32 cellular contexts compared by ENCODE assay signal in genomic region chr13:49604570-49604969, GRCh38. TPM values are rescaled to one million over a fixed set of nuclear protein-coding genes. Genes with fewer than 3 reads are reported as not detected.
DNase-seq lines count a peak whose midpoint lies in the region; ATAC-seq, FAIRE-seq and TF ChIP-seq lines count a peak whose summit lies in the region.
"Had no signal": no experiment of that assay in that cellular context is flagged by ENCODE, and none has a peak within 500 bp of the region (broad histone marks: within the 10 kb centered on the region; RNA-seq: fewer than 3 reads in every experiment).

No MANE protein-coding gene starts in this region.

- H3K9me3 ChIP-seq in OCI-LY1 (ENCODE audit: low read length) (no peaks in the 10 kb centered on the region), endothelial cell of umbilical vein (replicated peaks; ENCODE audit: control insufficient read depth, insufficient read depth, low read length) (no peaks in the 10 kb centered on the region), smooth muscle cell (replicated peaks; ENCODE audit: low read depth) (no peaks in the 10 kb centered on the region)
- H3K9me3 ChIP-seq: gastroesophageal sphincter, sigmoid colon, SK-N-SH had no signal

- H3K4me1 ChIP-seq in OCI-LY1 (ENCODE audit: insufficient read depth, low read length, severe bottlenecking) (peaks cover 45% of the 10 kb centered on the region), endothelial cell of umbilical vein (ENCODE audit: control insufficient read depth, extremely low read depth, insufficient read depth, low read length) (no peaks in the 10 kb centered on the region), smooth muscle cell (ENCODE audit: low read depth) (no peaks in the 10 kb centered on the region)
- H3K4me1 ChIP-seq: sigmoid colon had no signal

- TF ChIP-seq CTCF in OCI-LY1 (IDR thresholded peaks at IDR 0.05; ENCODE audit: low read length): no peak
- TF ChIP-seq CTCF in endothelial cell of umbilical vein (IDR thresholded peaks at IDR 0.05; ENCODE audit: extremely low read depth in 1 of 2, insufficient read depth in 1 of 2, low read depth in 1 of 2, low read length in 2 of 2): no peak
- TF ChIP-seq CTCF in smooth muscle cell (IDR thresholded peaks at IDR 0.05; ENCODE audit: borderline replicate concordance, insufficient read depth, poor library complexity, severe bottlenecking): no peak

- no peaks in the 10 kb centered on the region for H3K36me3 ChIP-seq in OCI-LY1 (ENCODE audit: insufficient read depth, low read length)
- no peaks in the 10 kb centered on the region for H3K36me3 ChIP-seq in endothelial cell of umbilical vein (ENCODE audit: control insufficient read depth in 2 of 2, extremely low read depth in 1 of 2, insufficient read depth in 2 of 2, low read length in 2 of 2)
- no peaks in the 10 kb centered on the region for H3K36me3 ChIP-seq in smooth muscle cell (ENCODE audit: low read depth)
- H3K36me3 ChIP-seq: cardiac muscle cell, gastroesophageal sphincter, sigmoid colon, WERI-Rb-1 had no signal

- no peaks in the 10 kb centered on the region for H3K9me2 ChIP-seq in OCI-LY1 (ENCODE audit: low read depth, low read length)
- H3K9me2 ChIP-seq: SK-N-SH had no signal

- peak overlapping the region; percentile 80 for H3K27ac ChIP-seq in OCI-LY1 (ENCODE audit: low read depth, low read length, poor library complexity, severe bottlenecking)
- H3K27ac ChIP-seq in endothelial cell of umbilical vein (ENCODE audit: insufficient read depth, low read depth, low read length): no peak overlapping the region
- H3K27ac ChIP-seq in smooth muscle cell (ENCODE audit: low read depth): no peak overlapping the region
- H3K27ac ChIP-seq: 22Rv1, cardiac muscle cell, coronary artery, gastroesophageal sphincter, RWPE1, sigmoid colon, WERI-Rb-1 had no signal

- H3K79me2 ChIP-seq in OCI-LY1 (ENCODE audit: insufficient read depth, low read length) (no peaks in the 10 kb centered on the region), endothelial cell of umbilical vein (ENCODE audit: control insufficient read depth, insufficient read depth, low read length) (no peaks in the 10 kb centered on the region), smooth muscle cell (ENCODE audit: low read depth) (no peaks in the 10 kb centered on the region)

- intact Hi-C loops in endothelial cell of umbilical vein (cut with micrococcal nuclease): no loop called here

- H3K9ac ChIP-seq in OCI-LY1 (ENCODE audit: low read length) (peak overlapping the region; percentile 8; the same call in 1 of the 2 replicates), endothelial cell of umbilical vein (replicated peaks; ENCODE audit: extremely low read depth, insufficient read depth, low read length) (no peak overlapping the region), smooth muscle cell (ENCODE audit: low read depth) (no peak overlapping the region)
- H3K9ac ChIP-seq: SK-N-SH had no signal

- no peaks in the 10 kb centered on the region for H3K9me1 ChIP-seq in endothelial cell of umbilical vein (replicated peaks; ENCODE audit: control insufficient read depth, extremely low read depth, insufficient read depth, low read length)

- dilution Hi-C loops in endothelial cell of umbilical vein (cut with MboI; ENCODE audit: extremely low pct_ligation_motif_present, low sequenced_read_pairs): no loop called here

- ATAC-seq in HG03342 (IDR thresholded peaks at IDR 0.05; ENCODE audit: unreplicated experiment) (no peak), GM21526 (IDR thresholded peaks at IDR 0.05; ENCODE audit: low FRiP score, unreplicated experiment) (no peak)
- ATAC-seq: activated CD8-positive, alpha-beta memory T cell treated with anti-CD3 and anti-CD28 coated beads, Interleukin-2, amount 10 ng/mL, durations not matched to agents 7 days and 5 days; gastroesophageal sphincter; natural killer cell treated with Interleukin-12 subunit alpha and Interleukin-12 subunit beta and Interleukin-15 and Interleukin-18, amount 100 ng/mL, for 72 hours had no signal

- TF ChIP-seq POLR2A in endothelial cell of umbilical vein (IDR thresholded peaks at IDR 0.05; ENCODE audit: low read depth, low read length): no peak

- WGBS in smooth muscle cell (ENCODE audit: low lambda C conversion rate): 85% methylated on average over 5 of the region's 5 CpGs

- no peaks in the 10 kb centered on the region for H3K27me3 ChIP-seq in OCI-LY1 (ENCODE audit: insufficient read depth, low read length)
- H3K27me3 ChIP-seq in endothelial cell of umbilical vein (ENCODE audit: control insufficient read depth in 2 of 2, insufficient read depth in 2 of 2, low read length in 2 of 2): no peaks in the 10 kb centered on the region
- H3K27me3 ChIP-seq in smooth muscle cell (ENCODE audit: low read depth): no peaks in the 10 kb centered on the region
- H3K27me3 ChIP-seq: cardiac muscle cell, gastroesophageal sphincter, sigmoid colon had no signal

- peak; percentile 6 for DNase-seq in DMS53 (lab: John Stamatoyannopoulos, UW)
- DNase-seq in DMS53 treated with DMSO at 0.1 percent for 48 hours (lab: John Stamatoyannopoulos, UW; ENCODE audit: unreplicated experiment): no peak
- no peak for DNase-seq in endothelial cell of umbilical vein (ENCODE audit: low read depth, low spot score)
- no peak for DNase-seq in smooth muscle cell (lab: John Stamatoyannopoulos, UW; ENCODE audit: unreplicated experiment)
- no peak for DNase-seq in stimulated activated CD4-positive, alpha-beta T cell treated with anti-CD3 and anti-CD28 coated beads, Interleukin-4, amount 100 ng/mL, for 24 hours
- DNase-seq: activated CD4-positive, alpha-beta T cell treated with anti-CD3 and anti-CD28 coated beads, Interleukin-2, amount 50 U/mL, for 1 hour; activated CD8-positive, alpha-beta memory T cell treated with anti-CD3 and anti-CD28 coated beads, Interleukin-2, amount 10 ng/mL, durations not matched to agents 7 days and 5 days; activated naive CD4-positive, alpha-beta T cell treated with anti-CD3 and anti-CD28 coated beads, Interleukin-2, amount 10 ng/mL, durations not matched to agents 7 days and 5 days; CD8-positive, alpha-beta memory T cell; endodermal cell; GOT3; hypothalamus; islet precursor cell; midbrain; NCI-H1436; NCI-H2107; NCI-H524 treated with DMSO at 0.1 percent for 48 hours; sigmoid colon; SK-N-SH; trophoblast cell; WERI-Rb-1 had no signal

- CTCF ChIA-PET in endothelial cell of umbilical vein (lab: Charles Lee): interaction anchor here (0.8 to 1.8 kb wide), 3 partner anchors 309 to 505 kb away, joined by 3 to 4 read pairs (median 3); no protein-coding TSS in a partner anchor

- H2AFZ ChIP-seq in OCI-LY1 (ENCODE audit: low read length) (peak overlapping the region; percentile 69; the same call in 1 of the 2 replicates), endothelial cell of umbilical vein (ENCODE audit: low read depth, low read length) (peak overlapping the region; percentile 49), smooth muscle cell (ENCODE audit: low read depth) (peak overlapping the region; percentile 24)

- peak overlapping the region; percentile 25 for H3K4me2 ChIP-seq in OCI-LY1 (ENCODE audit: low read length)
- H3K4me2 ChIP-seq in endothelial cell of umbilical vein (ENCODE audit: insufficient read depth, low read length): no peak overlapping the region
- no peak overlapping the region for H3K4me2 ChIP-seq in smooth muscle cell
- H3K4me2 ChIP-seq: SK-N-SH had no signal

- peaks cover 11% of the 10 kb centered on the region; the same call in 1 of the 2 replicates for H3F3A ChIP-seq in OCI-LY1 (ENCODE audit: insufficient read depth, low read length)
- H3F3A ChIP-seq in smooth muscle cell (ENCODE audit: low read depth): no peaks in the 10 kb centered on the region

- POLR2A ChIA-PET in endothelial cell of umbilical vein (lab: Charles Lee): no interaction called here

- no peak for FAIRE-seq in endothelial cell of umbilical vein (lab: Jason Lieb, UNC)
- FAIRE-seq: G401.6 had no signal

- no TSS peak for BruUV-seq in endothelial cell of umbilical vein (replicated peaks; lab: Mats Ljungman, UMichigan)

- peak overlapping the region; percentile 1 for H3K4me3 ChIP-seq in OCI-LY1 (ENCODE audit: low read depth, low read length, poor library complexity, severe bottlenecking)
- H3K4me3 ChIP-seq in endothelial cell of umbilical vein (replicated peaks in 1 of 3; ENCODE audit: insufficient read depth in 1 of 3, low read depth in 1 of 3, low read length in 3 of 3): no peak overlapping the region
- H3K4me3 ChIP-seq in smooth muscle cell: no peak overlapping the region
- H3K4me3 ChIP-seq: cardiac muscle cell, coronary artery, gastroesophageal sphincter, sigmoid colon had no signal

- H4K20me1 ChIP-seq in OCI-LY1 (ENCODE audit: insufficient read depth, low read length) (no peaks in the 10 kb centered on the region), endothelial cell of umbilical vein (replicated peaks; ENCODE audit: control insufficient read depth, extremely low read depth, insufficient read depth, low read length) (no peaks in the 10 kb centered on the region), smooth muscle cell (ENCODE audit: low read depth) (no peaks in the 10 kb centered on the region)

TF ChIP-seq in endothelial cell of umbilical vein, 7 proteins besides CTCF, POLR2A, EP300 and RAD21 (continues in another document):
- TF ChIP-seq FOS (IDR thresholded peaks at IDR 0.05; ENCODE audit: borderline replicate concordance, insufficient read depth, low read length) (no peak), JUN (IDR thresholded peaks at IDR 0.05; ENCODE audit: borderline replicate concordance, insufficient read depth, insufficient read length, low read depth) (no peak)

RNA-seq across cellular contexts. Expression of gene RCBTB1, which starts 19.2 kb away (rescaled TPM):
- total RNA-seq in endothelial cell of umbilical vein: 23.6 and 23.8 TPM in 2 replicates
- polyA plus RNA-seq in endothelial cell of umbilical vein: 9.2 and 12.1 TPM in 2 replicates
- 10.2 and 12.0 TPM in 2 replicates for polyA plus RNA-seq in endothelial cell of umbilical vein (2011; cell fraction: cytosol; rRNA removed)
- 29.3 and 37.0 TPM in 2 replicates for polyA plus RNA-seq in endothelial cell of umbilical vein (2011; cell fraction: nucleus; rRNA removed)
- polyA plus RNA-seq in endothelial cell of umbilical vein (2012): 20.7 and 22.5 TPM in 2 replicates
- 23.2 and 26.1 TPM in 2 replicates for polyA minus RNA-seq in endothelial cell of umbilical vein
- 3.4 TPM for polyA minus RNA-seq in endothelial cell of umbilical vein (2011; cell fraction: cytosol; rRNA and poly(A)+ RNA removed)
- 17.6 TPM in 2 replicates for polyA minus RNA-seq in endothelial cell of umbilical vein (2011; cell fraction: nucleus; rRNA and poly(A)+ RNA removed)
- 26.8 and 28.5 TPM in 2 replicates for total RNA-seq in smooth muscle cell
- 10.7 and 12.4 TPM in 2 replicates for polyA plus RNA-seq in smooth muscle cell

RNA-seq across cellular contexts. Expression of gene ARL11, which starts 23.7 kb away (rescaled TPM):
- total RNA-seq in endothelial cell of umbilical vein (0.20 and 0.23 TPM in 2 replicates), smooth muscle cell (0.13 TPM in 1 of 2 replicates, not detected in the other)
- polyA plus RNA-seq in endothelial cell of umbilical vein (0.06 TPM in 2 replicates), smooth muscle cell (0.17 TPM in 1 of 2 replicates, not detected in the other)
- polyA plus RNA-seq in endothelial cell of umbilical vein (2011; cell fraction: cytosol; rRNA removed): 0.03 and 0.04 TPM in 2 replicates
- polyA plus RNA-seq in endothelial cell of umbilical vein (2011; cell fraction: nucleus; rRNA removed): 0.05 TPM in 1 of 2 replicates, not detected in the other
- 0.05 and 0.10 TPM in 2 replicates for polyA plus RNA-seq in endothelial cell of umbilical vein (2012)
- 0.32 TPM in 1 of 2 replicates, not detected in the other for polyA minus RNA-seq in endothelial cell of umbilical vein
- not detected for polyA minus RNA-seq in endothelial cell of umbilical vein (2011; cell fraction: cytosol; rRNA and poly(A)+ RNA removed)
- polyA minus RNA-seq in endothelial cell of umbilical vein (2011; cell fraction: nucleus; rRNA and poly(A)+ RNA removed): 0.19 TPM in 1 of 2 replicates, not detected in the other
- total RNA-seq: MCF 10A had no signal
- polyA plus RNA-seq: SK-N-SH had no signal
